Comparison of ENCODE assay signal across 1 cellular context in the genomic region with DNA sequence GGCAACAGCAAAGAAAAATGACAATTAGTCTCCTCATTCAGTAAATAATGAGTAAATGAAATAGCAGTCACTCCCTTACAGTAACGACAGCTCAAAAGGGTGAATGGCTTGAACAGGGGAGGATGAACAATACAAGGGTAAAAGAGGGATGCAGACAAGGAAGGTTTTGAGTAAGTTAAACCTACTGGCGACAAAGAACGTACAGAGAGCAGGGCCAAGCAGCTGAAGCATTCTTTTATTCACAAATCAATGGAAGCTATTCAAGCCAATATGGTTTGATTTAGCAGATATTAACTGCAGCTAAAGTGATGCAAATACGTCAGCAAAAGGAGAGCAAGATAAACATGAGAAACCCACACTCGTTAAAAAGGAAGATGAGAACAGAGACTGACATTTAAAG.
TF ChIP-seq lines count a peak whose summit lies in the region.

No MANE protein-coding gene starts in this region.

TF ChIP-seq in WTC11, 78 proteins besides CTCF, POLR2A, EP300 and RAD21 (continued from another document):
- TF ChIP-seq, protein P1, sequence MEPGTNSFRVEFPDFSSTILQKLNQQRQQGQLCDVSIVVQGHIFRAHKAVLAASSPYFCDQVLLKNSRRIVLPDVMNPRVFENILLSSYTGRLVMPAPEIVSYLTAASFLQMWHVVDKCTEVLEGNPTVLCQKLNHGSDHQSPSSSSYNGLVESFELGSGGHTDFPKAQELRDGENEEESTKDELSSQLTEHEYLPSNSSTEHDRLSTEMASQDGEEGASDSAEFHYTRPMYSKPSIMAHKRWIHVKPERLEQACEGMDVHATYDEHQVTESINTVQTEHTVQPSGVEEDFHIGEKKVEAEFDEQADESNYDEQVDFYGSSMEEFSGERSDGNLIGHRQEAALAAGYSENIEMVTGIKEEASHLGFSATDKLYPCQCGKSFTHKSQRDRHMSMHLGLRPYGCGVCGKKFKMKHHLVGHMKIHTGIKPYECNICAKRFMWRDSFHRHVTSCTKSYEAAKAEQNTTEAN (CRISPR knock-in tag; IDR thresholded peaks at IDR 0.05): no peak
- TF ChIP-seq ZNF396 (CRISPR knock-in tag; IDR thresholded peaks at IDR 0.05; ENCODE audit: borderline replicate concordance): no peak
- no peak for TF ChIP-seq ELF4 (CRISPR knock-in tag; IDR thresholded peaks at IDR 0.05; ENCODE audit: low read depth)
- TF ChIP-seq, protein P2, sequence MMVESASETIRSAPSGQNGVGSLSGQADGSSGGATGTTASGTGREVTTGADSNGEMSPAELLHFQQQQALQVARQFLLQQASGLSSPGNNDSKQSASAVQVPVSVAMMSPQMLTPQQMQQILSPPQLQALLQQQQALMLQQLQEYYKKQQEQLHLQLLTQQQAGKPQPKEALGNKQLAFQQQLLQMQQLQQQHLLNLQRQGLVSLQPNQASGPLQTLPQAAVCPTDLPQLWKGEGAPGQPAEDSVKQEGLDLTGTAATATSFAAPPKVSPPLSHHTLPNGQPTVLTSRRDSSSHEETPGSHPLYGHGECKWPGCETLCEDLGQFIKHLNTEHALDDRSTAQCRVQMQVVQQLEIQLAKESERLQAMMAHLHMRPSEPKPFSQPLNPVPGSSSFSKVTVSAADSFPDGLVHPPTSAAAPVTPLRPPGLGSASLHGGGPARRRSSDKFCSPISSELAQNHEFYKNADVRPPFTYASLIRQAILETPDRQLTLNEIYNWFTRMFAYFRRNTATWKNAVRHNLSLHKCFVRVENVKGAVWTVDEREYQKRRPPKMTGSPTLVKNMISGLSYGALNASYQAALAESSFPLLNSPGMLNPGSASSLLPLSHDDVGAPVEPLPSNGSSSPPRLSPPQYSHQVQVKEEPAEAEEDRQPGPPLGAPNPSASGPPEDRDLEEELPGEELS (CRISPR knock-in tag; IDR thresholded peaks at IDR 0.05): no peak
